23 cellular contexts compared by ENCODE assay signal in genomic region chr3:131699001-131699400, GRCh38.
"Had no signal": no experiment of that assay in that cellular context is flagged by ENCODE, and none has a peak within 500 bp of the region (broad histone marks: within the 10 kb centered on the region; RNA-seq: fewer than 3 reads in every experiment).

No MANE protein-coding gene starts in this region.

- H3K4me3 ChIP-seq: body of pancreas, Peyer's patch, SJSA1 had no signal

- H3K36me3 Mint-ChIP-seq: activated naive CD8-positive, alpha-beta T cell had no signal

- H3K9me3 Mint-ChIP-seq: activated B cell treated with CpG ODN at 0.5 μM for 24 hours; activated CD4-positive, alpha-beta memory T cell treated with anti-CD3 and anti-CD28 coated beads, Interleukin-2, amount 10 ng/mL, durations not matched to agents 7 days and 5 days; activated CD4-positive, alpha-beta T cell treated with anti-CD3 and anti-CD28 coated beads, Interleukin-2, amount 10 ng/mL, durations not matched to agents 7 days and 5 days; activated naive CD4-positive, alpha-beta T cell treated with anti-CD3 and anti-CD28 coated beads for 36 hours; activated T-helper 17 cell treated with anti-CD3 and anti-CD28 coated beads, Interleukin-2, amount 50 U/mL, for 72 hours; central memory CD8-positive, alpha-beta T cell had no signal

- H3K27me3 Mint-ChIP-seq: activated B cell treated with CpG ODN at 0.5 μM for 24 hours; central memory CD8-positive, alpha-beta T cell had no signal

- H3K4me1 Mint-ChIP-seq: activated B cell treated with CpG ODN at 0.5 μM for 24 hours; activated CD4-positive, alpha-beta memory T cell treated with anti-CD3 and anti-CD28 coated beads, Interleukin-2, amount 10 ng/mL, durations not matched to agents 7 days and 5 days; activated CD4-positive, alpha-beta T cell treated with anti-CD3 and anti-CD28 coated beads, Interleukin-2, amount 10 ng/mL, durations not matched to agents 7 days and 5 days; activated T-helper 17 cell treated with anti-CD3 and anti-CD28 coated beads, Interleukin-2, amount 50 U/mL, for 72 hours; central memory CD8-positive, alpha-beta T cell had no signal

- ATAC-seq: activated T-helper 17 cell treated with anti-CD3 and anti-CD28 coated beads, Interleukin-2, amount 50 U/mL, for 72 hours; body of pancreas had no signal

- DNase-seq: activated B cell treated with CpG ODN at 0.5 μM for 24 hours; activated CD4-positive, alpha-beta memory T cell treated with anti-CD3 and anti-CD28 coated beads, Interleukin-2, amount 10 ng/mL, durations not matched to agents 7 days and 5 days; activated CD4-positive, alpha-beta T cell treated with anti-CD3 and anti-CD28 coated beads for 1 hour; activated CD4-positive, alpha-beta T cell treated with anti-CD3 and anti-CD28 coated beads, Interleukin-2, amount 10 ng/mL, durations not matched to agents 7 days and 5 days; activated gamma-delta T cell; activated naive CD4-positive, alpha-beta T cell treated with anti-CD3 and anti-CD28 coated beads for 36 hours; activated T-cell treated with anti-CD3 and anti-CD28 coated beads for 4 hours; activated T-cell treated with anti-CD3 and anti-CD28 coated beads, Interleukin-2, amount 50 U/mL, for 48 hours; body of pancreas; Kasumi-1; NCI-H1105 treated with DMSO at 0.1 percent for 48 hours; NCI-H1436 treated with DMSO at 0.1 percent for 48 hours; NCI-H187; NCI-H2081 treated with DMSO at 0.1 percent for 48 hours; NCI-H446; Peyer's patch; SHP77; T-helper 2 cell; T1000 had no signal

- H3K4me3 Mint-ChIP-seq: activated B cell treated with CpG ODN at 0.5 μM for 24 hours; activated CD4-positive, alpha-beta memory T cell treated with anti-CD3 and anti-CD28 coated beads, Interleukin-2, amount 10 ng/mL, durations not matched to agents 7 days and 5 days; activated CD4-positive, alpha-beta T cell treated with anti-CD3 and anti-CD28 coated beads, Interleukin-2, amount 10 ng/mL, durations not matched to agents 7 days and 5 days; activated naive CD4-positive, alpha-beta T cell treated with anti-CD3 and anti-CD28 coated beads for 36 hours; activated naive CD8-positive, alpha-beta T cell; activated T-helper 17 cell treated with anti-CD3 and anti-CD28 coated beads, Interleukin-2, amount 50 U/mL, for 72 hours; central memory CD8-positive, alpha-beta T cell had no signal

- H3K27ac Mint-ChIP-seq: activated B cell treated with CpG ODN at 0.5 μM for 24 hours; activated CD4-positive, alpha-beta memory T cell treated with anti-CD3 and anti-CD28 coated beads, Interleukin-2, amount 10 ng/mL, durations not matched to agents 7 days and 5 days; activated CD4-positive, alpha-beta T cell treated with anti-CD3 and anti-CD28 coated beads, Interleukin-2, amount 10 ng/mL, durations not matched to agents 7 days and 5 days; activated naive CD4-positive, alpha-beta T cell treated with anti-CD3 and anti-CD28 coated beads for 36 hours; activated naive CD8-positive, alpha-beta T cell; activated T-helper 17 cell treated with anti-CD3 and anti-CD28 coated beads, Interleukin-2, amount 50 U/mL, for 72 hours had no signal
